ENCODE assay signal across 2 cellular contexts in the genomic region with DNA sequence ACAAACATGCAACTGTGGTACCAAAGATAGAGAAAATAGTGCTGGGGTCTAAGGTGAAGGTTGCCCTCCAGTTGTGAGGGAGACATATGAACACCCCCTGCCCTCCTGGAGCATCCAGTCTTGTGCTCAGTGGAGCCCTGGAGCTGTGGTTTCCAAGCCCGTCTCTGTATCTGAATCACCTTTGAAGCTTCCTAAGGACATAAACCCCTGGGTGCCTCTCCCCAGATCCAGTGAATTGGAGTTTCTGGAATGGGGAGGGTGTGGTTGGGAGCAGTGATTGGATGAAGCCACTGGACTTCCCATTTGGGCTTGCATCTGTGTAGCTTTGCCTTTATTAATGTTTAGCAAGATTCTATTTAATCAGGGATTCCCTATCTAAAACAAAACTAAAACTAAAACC.
TF ChIP-seq lines count a peak whose summit lies in the region.

No MANE protein-coding gene starts in this region.

TF ChIP-seq in HCT116, 20 proteins besides CTCF, POLR2A, EP300 and RAD21:
- TF ChIP-seq POLR2AphosphoS5 (IDR thresholded peaks at IDR 0.05; ENCODE audit: low read depth, low read length) (no peak), SIN3A (IDR thresholded peaks at IDR 0.05; ENCODE audit: low read depth) (no peak), EZH2phosphoT487 (IDR thresholded peaks at IDR 0.05; ENCODE audit: borderline replicate concordance) (no peak), EZH2 (IDR thresholded peaks at IDR 0.05) (no peak), FOSL1 (IDR thresholded peaks at IDR 0.05; ENCODE audit: low read depth) (no peak), JUND (IDR thresholded peaks at IDR 0.05) (no peak), YY1 (IDR thresholded peaks at IDR 0.05; ENCODE audit: extremely low read depth, insufficient replicate concordance, low read depth, low read length) (no peak)
- TF ChIP-seq, protein P1, sequence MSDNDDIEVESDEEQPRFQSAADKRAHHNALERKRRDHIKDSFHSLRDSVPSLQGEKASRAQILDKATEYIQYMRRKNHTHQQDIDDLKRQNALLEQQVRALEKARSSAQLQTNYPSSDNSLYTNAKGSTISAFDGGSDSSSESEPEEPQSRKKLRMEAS (IDR thresholded peaks at IDR 0.05): no peak
- TF ChIP-seq, protein P2, sequence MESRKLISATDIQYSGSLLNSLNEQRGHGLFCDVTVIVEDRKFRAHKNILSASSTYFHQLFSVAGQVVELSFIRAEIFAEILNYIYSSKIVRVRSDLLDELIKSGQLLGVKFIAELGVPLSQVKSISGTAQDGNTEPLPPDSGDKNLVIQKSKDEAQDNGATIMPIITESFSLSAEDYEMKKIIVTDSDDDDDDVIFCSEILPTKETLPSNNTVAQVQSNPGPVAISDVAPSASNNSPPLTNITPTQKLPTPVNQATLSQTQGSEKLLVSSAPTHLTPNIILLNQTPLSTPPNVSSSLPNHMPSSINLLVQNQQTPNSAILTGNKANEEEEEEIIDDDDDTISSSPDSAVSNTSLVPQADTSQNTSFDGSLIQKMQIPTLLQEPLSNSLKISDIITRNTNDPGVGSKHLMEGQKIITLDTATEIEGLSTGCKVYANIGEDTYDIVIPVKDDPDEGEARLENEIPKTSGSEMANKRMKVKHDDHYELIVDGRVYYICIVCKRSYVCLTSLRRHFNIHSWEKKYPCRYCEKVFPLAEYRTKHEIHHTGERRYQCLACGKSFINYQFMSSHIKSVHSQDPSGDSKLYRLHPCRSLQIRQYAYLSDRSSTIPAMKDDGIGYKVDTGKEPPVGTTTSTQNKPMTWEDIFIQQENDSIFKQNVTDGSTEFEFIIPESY (IDR thresholded peaks at IDR 0.05; ENCODE audit: extremely low read depth, insufficient replicate concordance, low read length): no peak
- TF ChIP-seq, protein P3, sequence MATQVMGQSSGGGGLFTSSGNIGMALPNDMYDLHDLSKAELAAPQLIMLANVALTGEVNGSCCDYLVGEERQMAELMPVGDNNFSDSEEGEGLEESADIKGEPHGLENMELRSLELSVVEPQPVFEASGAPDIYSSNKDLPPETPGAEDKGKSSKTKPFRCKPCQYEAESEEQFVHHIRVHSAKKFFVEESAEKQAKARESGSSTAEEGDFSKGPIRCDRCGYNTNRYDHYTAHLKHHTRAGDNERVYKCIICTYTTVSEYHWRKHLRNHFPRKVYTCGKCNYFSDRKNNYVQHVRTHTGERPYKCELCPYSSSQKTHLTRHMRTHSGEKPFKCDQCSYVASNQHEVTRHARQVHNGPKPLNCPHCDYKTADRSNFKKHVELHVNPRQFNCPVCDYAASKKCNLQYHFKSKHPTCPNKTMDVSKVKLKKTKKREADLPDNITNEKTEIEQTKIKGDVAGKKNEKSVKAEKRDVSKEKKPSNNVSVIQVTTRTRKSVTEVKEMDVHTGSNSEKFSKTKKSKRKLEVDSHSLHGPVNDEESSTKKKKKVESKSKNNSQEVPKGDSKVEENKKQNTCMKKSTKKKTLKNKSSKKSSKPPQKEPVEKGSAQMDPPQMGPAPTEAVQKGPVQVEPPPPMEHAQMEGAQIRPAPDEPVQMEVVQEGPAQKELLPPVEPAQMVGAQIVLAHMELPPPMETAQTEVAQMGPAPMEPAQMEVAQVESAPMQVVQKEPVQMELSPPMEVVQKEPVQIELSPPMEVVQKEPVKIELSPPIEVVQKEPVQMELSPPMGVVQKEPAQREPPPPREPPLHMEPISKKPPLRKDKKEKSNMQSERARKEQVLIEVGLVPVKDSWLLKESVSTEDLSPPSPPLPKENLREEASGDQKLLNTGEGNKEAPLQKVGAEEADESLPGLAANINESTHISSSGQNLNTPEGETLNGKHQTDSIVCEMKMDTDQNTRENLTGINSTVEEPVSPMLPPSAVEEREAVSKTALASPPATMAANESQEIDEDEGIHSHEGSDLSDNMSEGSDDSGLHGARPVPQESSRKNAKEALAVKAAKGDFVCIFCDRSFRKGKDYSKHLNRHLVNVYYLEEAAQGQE (IDR thresholded peaks at IDR 0.05; ENCODE audit: low read depth): no peak
- TF ChIP-seq, protein P4, sequence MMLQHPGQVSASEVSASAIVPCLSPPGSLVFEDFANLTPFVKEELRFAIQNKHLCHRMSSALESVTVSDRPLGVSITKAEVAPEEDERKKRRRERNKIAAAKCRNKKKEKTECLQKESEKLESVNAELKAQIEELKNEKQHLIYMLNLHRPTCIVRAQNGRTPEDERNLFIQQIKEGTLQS (IDR thresholded peaks at IDR 0.05): no peak

TF ChIP-seq in endothelial cell of umbilical vein, 7 proteins besides CTCF, POLR2A, EP300 and RAD21:
- TF ChIP-seq MYC (IDR thresholded peaks at IDR 0.05; ENCODE audit: low read depth, low read length) (no peak), FOS (IDR thresholded peaks at IDR 0.05; ENCODE audit: borderline replicate concordance, insufficient read depth, low read length) (no peak), JUN (IDR thresholded peaks at IDR 0.05; ENCODE audit: borderline replicate concordance, insufficient read depth, insufficient read length, low read depth) (no peak), EZH2 (IDR thresholded peaks at IDR 0.05; ENCODE audit: borderline replicate concordance, low read depth, low read length, severe bottlenecking) (no peak), POLR2AphosphoS5 (IDR thresholded peaks at IDR 0.05; ENCODE audit: insufficient read depth, low read depth, low read length) (no peak), GATA2 (IDR thresholded peaks at IDR 0.05; ENCODE audit: insufficient read depth, insufficient read length, low read depth, low read length) (no peak)
- TF ChIP-seq, protein P1 (IDR thresholded peaks at IDR 0.05; ENCODE audit: insufficient read depth, insufficient read length): no peak
